In genomic region chr2:177543007-177543760, GRCh38 we compare ENCODE assay signal across 2 cellular contexts.
TF ChIP-seq lines count a peak whose summit lies in the region.

No MANE protein-coding gene starts in this region.

TF ChIP-seq in SK-N-SH treated with all-trans-retinoic acid at 6 μM for 48 hours, 23 proteins besides CTCF, POLR2A, EP300 and RAD21 (continued from another document):
- TF ChIP-seq, protein P1, sequence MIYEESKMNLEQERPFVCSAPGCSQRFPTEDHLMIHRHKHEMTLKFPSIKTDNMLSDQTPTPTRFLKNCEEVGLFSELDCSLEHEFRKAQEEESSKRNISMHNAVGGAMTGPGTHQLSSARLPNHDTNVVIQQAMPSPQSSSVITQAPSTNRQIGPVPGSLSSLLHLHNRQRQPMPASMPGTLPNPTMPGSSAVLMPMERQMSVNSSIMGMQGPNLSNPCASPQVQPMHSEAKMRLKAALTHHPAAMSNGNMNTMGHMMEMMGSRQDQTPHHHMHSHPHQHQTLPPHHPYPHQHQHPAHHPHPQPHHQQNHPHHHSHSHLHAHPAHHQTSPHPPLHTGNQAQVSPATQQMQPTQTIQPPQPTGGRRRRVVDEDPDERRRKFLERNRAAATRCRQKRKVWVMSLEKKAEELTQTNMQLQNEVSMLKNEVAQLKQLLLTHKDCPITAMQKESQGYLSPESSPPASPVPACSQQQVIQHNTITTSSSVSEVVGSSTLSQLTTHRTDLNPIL (CRISPR knock-in tag; IDR thresholded peaks at IDR 0.05; ENCODE audit: low read depth), result no peak
- TF ChIP-seq ZNF8 (CRISPR knock-in tag; IDR thresholded peaks at IDR 0.05), result no peak

TF ChIP-seq in SK-N-SH, 30 proteins besides CTCF, POLR2A, EP300 and RAD21 (continued from another document):
- TF ChIP-seq FOSL2 (IDR thresholded peaks at IDR 0.05; ENCODE audit: borderline replicate concordance, low read depth) (no peak), SIN3A (IDR thresholded peaks at IDR 0.05; ENCODE audit: borderline replicate concordance, low read depth, low read length) (no peak), NFIC (IDR thresholded peaks at IDR 0.05; ENCODE audit: borderline replicate concordance) (no peak)
- TF ChIP-seq, protein P2, sequence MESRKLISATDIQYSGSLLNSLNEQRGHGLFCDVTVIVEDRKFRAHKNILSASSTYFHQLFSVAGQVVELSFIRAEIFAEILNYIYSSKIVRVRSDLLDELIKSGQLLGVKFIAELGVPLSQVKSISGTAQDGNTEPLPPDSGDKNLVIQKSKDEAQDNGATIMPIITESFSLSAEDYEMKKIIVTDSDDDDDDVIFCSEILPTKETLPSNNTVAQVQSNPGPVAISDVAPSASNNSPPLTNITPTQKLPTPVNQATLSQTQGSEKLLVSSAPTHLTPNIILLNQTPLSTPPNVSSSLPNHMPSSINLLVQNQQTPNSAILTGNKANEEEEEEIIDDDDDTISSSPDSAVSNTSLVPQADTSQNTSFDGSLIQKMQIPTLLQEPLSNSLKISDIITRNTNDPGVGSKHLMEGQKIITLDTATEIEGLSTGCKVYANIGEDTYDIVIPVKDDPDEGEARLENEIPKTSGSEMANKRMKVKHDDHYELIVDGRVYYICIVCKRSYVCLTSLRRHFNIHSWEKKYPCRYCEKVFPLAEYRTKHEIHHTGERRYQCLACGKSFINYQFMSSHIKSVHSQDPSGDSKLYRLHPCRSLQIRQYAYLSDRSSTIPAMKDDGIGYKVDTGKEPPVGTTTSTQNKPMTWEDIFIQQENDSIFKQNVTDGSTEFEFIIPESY (IDR thresholded peaks at IDR 0.05; ENCODE audit: borderline replicate concordance, low read depth), result no peak
TF ChIP-seq in SK-N-SH: peak in this region for 0.
